10 cellular contexts compared by ENCODE assay signal in the genomic region with DNA sequence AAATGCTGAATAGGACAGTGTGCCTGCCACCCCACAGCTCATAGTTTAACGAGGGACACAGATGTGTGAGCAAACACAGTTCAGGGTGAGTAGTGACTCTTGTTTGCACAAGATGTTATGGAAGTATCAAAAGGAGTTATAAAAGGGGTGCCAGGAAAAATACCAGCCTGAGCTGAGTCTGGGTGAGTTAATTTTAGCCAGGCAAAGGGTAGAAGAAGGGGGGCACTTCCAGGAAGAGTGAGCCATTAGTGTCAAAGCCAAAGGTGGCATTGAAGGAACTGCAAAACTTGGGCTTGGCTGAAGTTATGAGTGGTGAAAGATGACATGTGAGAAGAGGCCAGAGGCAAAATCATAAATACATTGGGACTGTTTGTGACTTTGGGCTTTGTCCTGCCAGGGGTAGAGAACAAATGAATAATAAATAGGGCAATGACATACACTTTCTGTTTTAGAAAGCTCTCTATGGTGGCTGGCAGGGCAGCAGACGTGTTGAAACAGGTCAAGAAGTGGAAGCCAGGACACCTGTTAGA. TPM values are rescaled to one million over a fixed set of nuclear protein-coding genes. Genes with fewer than 3 reads are reported as not detected.
DNase-seq lines count a peak whose midpoint lies in the region; ATAC-seq and TF ChIP-seq lines count a peak whose summit lies in the region.
"Had no signal": no experiment of that assay in that cellular context is flagged by ENCODE, and none has a peak within 500 bp of the region (broad histone marks: within the 10 kb centered on the region; RNA-seq: fewer than 3 reads in every experiment).

No MANE protein-coding gene starts in this region.

- 24 to 39% methylated on average over 2 of the region's 2 CpGs for WGBS in esophagus squamous epithelium, 2 donors

- H3K4me3 ChIP-seq in left lung (no peak overlapping the region), tibial artery (no peak overlapping the region), esophagus squamous epithelium (no peak overlapping the region)

- peaks cover 7% of the 10 kb centered on the region for H3K36me3 Mint-ChIP-seq in activated T-cell treated with anti-CD3 and anti-CD28 coated beads, Interleukin-2, amount 50 U/mL, for 4 hours (ENCODE audit: insufficient read depth)
- peaks cover 32% of the 10 kb centered on the region for H3K36me3 Mint-ChIP-seq in activated T-helper 17 cell treated with anti-CD3 and anti-CD28 coated beads, Interleukin-2, amount 50 U/mL, for 72 hours (ENCODE audit: low read depth)
- H3K36me3 Mint-ChIP-seq: WTC11 had no signal

- H3K9me3 ChIP-seq in left lung (no peaks in the 10 kb centered on the region), tibial artery (no peaks in the 10 kb centered on the region), esophagus squamous epithelium (no peaks in the 10 kb centered on the region)

- no peak for DNase-seq in activated T-cell treated with anti-CD3 and anti-CD28 coated beads, Interleukin-2, amount 50 U/mL, for 4 hours
- no peak for DNase-seq in activated T-cell treated with anti-CD3 and anti-CD28 coated beads, Interleukin-2, amount 50 U/mL, for 48 hours
- DNase-seq in left lung, result no peak
- no peak for DNase-seq in tibial artery
- no peak for DNase-seq in epidermal melanocyte (ENCODE audit: insufficient read length, low spot score)
- no peak for DNase-seq in esophagus squamous epithelium (lab: John Stamatoyannopoulos, UW)
- DNase-seq in HCEC 1CT, result no peak
- DNase-seq: Kasumi-1 had no signal

- H3K9me3 Mint-ChIP-seq in activated T-cell treated with anti-CD3 and anti-CD28 coated beads, Interleukin-2, amount 50 U/mL, for 4 hours, result no peaks in the 10 kb centered on the region
- no peaks in the 10 kb centered on the region for H3K9me3 Mint-ChIP-seq in activated T-helper 17 cell treated with anti-CD3 and anti-CD28 coated beads, Interleukin-2, amount 50 U/mL, for 72 hours
- H3K9me3 Mint-ChIP-seq: WTC11 had no signal

- peaks cover 41% of the 10 kb centered on the region for H3K4me1 Mint-ChIP-seq in activated T-cell treated with anti-CD3 and anti-CD28 coated beads, Interleukin-2, amount 50 U/mL, for 4 hours (ENCODE audit: low read depth)
- peaks cover 34% of the 10 kb centered on the region for H3K4me1 Mint-ChIP-seq in activated T-helper 17 cell treated with anti-CD3 and anti-CD28 coated beads, Interleukin-2, amount 50 U/mL, for 72 hours

- TF ChIP-seq CTCF in left lung (IDR thresholded peaks at IDR 0.05) (no peak), tibial artery (IDR thresholded peaks at IDR 0.05) (no peak), esophagus squamous epithelium (IDR thresholded peaks at IDR 0.05) (no peak)

- H3K4me3 Mint-ChIP-seq in activated T-cell treated with anti-CD3 and anti-CD28 coated beads, Interleukin-2, amount 50 U/mL, for 4 hours, result peak overlapping the region; percentile 5
- H3K4me3 Mint-ChIP-seq in activated T-helper 17 cell treated with anti-CD3 and anti-CD28 coated beads, Interleukin-2, amount 50 U/mL, for 72 hours, result peak overlapping the region; percentile 92

- H3K27ac Mint-ChIP-seq in activated T-helper 17 cell treated with anti-CD3 and anti-CD28 coated beads, Interleukin-2, amount 50 U/mL, for 72 hours, result peak overlapping the region; percentile 95
- H3K27ac Mint-ChIP-seq: WTC11 had no signal

- H3K27me3 Mint-ChIP-seq in activated T-cell treated with anti-CD3 and anti-CD28 coated beads, Interleukin-2, amount 50 U/mL, for 4 hours (ENCODE audit: low read depth), result no peaks in the 10 kb centered on the region
- no peaks in the 10 kb centered on the region for H3K27me3 Mint-ChIP-seq in activated T-helper 17 cell treated with anti-CD3 and anti-CD28 coated beads, Interleukin-2, amount 50 U/mL, for 72 hours

- no peak for ATAC-seq in activated T-cell treated with anti-CD3 and anti-CD28 coated beads, Interleukin-2, amount 50 U/mL, for 4 hours
- ATAC-seq in activated T-helper 17 cell treated with anti-CD3 and anti-CD28 coated beads, Interleukin-2, amount 50 U/mL, for 72 hours (replicated peaks), result no peak
- peak; percentile 34 for ATAC-seq in left lung
- ATAC-seq: WTC11 had no signal

- intact Hi-C loops in left lung (cut with DNase I), result loop anchor here in 1 of 2 donors (10.0 kb wide), 1 partner anchor 83 kb away; a partner anchor contains a TSS
- intact Hi-C loops in tibial artery (cut with DNase I; ENCODE audit: low total_unique reads), result loop anchor here (5.0 kb wide), 2 partner anchors 80 to 140 kb away; a partner anchor contains a TSS
- intact Hi-C loops in esophagus squamous epithelium (cut with DNase I), result no loop called here

- H3K4me1 ChIP-seq in left lung (peaks cover 0 to 28% of the 10 kb centered on the region in 2 donors), tibial artery (peaks cover 0 to 40% (median 21%) of the 10 kb centered on the region in 4 donors), esophagus squamous epithelium (peaks cover 0 to 43% (median 18%) of the 10 kb centered on the region in 3 donors)

- H3K27me3 ChIP-seq in left lung, result no peaks in the 10 kb centered on the region
- no peaks in the 10 kb centered on the region for H3K27me3 ChIP-seq in tibial artery
- no peaks in the 10 kb centered on the region for H3K27me3 ChIP-seq in esophagus squamous epithelium

- H3K36me3 ChIP-seq in left lung (no peaks in the 10 kb centered on the region), tibial artery (no peaks in the 10 kb centered on the region), esophagus squamous epithelium (no peaks in the 10 kb centered on the region)

- H3K27ac ChIP-seq in left lung (peak overlapping the region in 1 of 2 donors; percentile 9), tibial artery (peak overlapping the region; percentile 2 to 38), esophagus squamous epithelium (peak overlapping the region in 1 of 4 donors; percentile 33)

- TF ChIP-seq POLR2A in esophagus squamous epithelium (IDR thresholded peaks at IDR 0.05), result no peak

RNA-seq across cellular contexts. Expression of a gene that starts 1.9 kb away (rescaled TPM):
- total RNA-seq in activated T-cell treated with anti-CD3 and anti-CD28 coated beads, Interleukin-2, amount 50 U/mL, for 4 hours, result 10 to 100 TPM; 63.7 to 77.6 (median 72.8) TPM
- 100 to 1,000 TPM in 1 of 2 donors, 10 to 100 TPM in 1; 92.5 to 105 TPM for total RNA-seq in activated T-helper 17 cell treated with anti-CD3 and anti-CD28 coated beads, Interleukin-2, amount 50 U/mL, for 72 hours
- total RNA-seq in left lung (100 to 1,000 TPM; 114 to 172 TPM), esophagus squamous epithelium (100 to 1,000 TPM in 2 of 4 donors, 10 to 100 TPM in 2; 63.8 to 128 (median 100) TPM)
